Comparison of ENCODE assay signal across 8 cellular contexts in genomic region chr3:49415931-49416601, GRCh38. TPM values are rescaled to one million over a fixed set of nuclear protein-coding genes. Genes with fewer than 3 reads are reported as not detected.
DNase-seq lines count a peak whose midpoint lies in the region; ATAC-seq, FAIRE-seq and TF ChIP-seq lines count a peak whose summit lies in the region.

No MANE protein-coding gene starts in this region.

- BruUV-seq in GM12878 (replicated peaks; lab: Mats Ljungman, UMichigan): no TSS peak

- no peak for TF ChIP-seq RAD21 in GM12878 (IDR thresholded peaks at IDR 0.05; ENCODE audit: insufficient read depth, low read depth, low read length)

- RAD21 ChIA-PET in GM12878 (lab: Charles Lee; ENCODE audit: unreplicated experiment): interaction anchor here (0.9 to 3.3 kb wide), 13 partner anchors 13 to 114 kb away, joined by 3 to 35 read pairs (median 4); partner anchors contain the start of genes NICN1 and USP4

- H4K20me1 ChIP-seq in GM12878 (ENCODE audit: control insufficient read depth, insufficient read depth): no peaks in the 10 kb centered on the region

- TF ChIP-seq EP300 in GM12878 (IDR thresholded peaks at IDR 0.05; ENCODE audit: borderline replicate concordance in 1 of 2, control insufficient read depth in 1 of 2, low read depth in 2 of 2, low read length in 2 of 2): no peak

- H3K27ac ChIP-seq in GM12878 (ENCODE audit: control insufficient read depth, insufficient read depth): peak overlapping the region; percentile 78

- H3K9me3 ChIP-seq in GM12878 (replicated peaks; ENCODE audit: control insufficient read depth, insufficient read depth, low read length) (no peaks in the 10 kb centered on the region; the same call in 2 of the 3 replicates), BE2C (no peaks in the 10 kb centered on the region)

- TF ChIP-seq CTCF in GM13976 (IDR thresholded peaks at IDR 0.05; ENCODE audit: borderline replicate concordance, control extremely low read depth, extremely low read depth, insufficient read depth, missing control alignments) (no peak), GM12878 (IDR thresholded peaks at IDR 0.05 in 2 of 3, conservative IDR thresholded peaks at IDR 0.05 in 1 of 3; ENCODE audit: control insufficient read depth in 2 of 3, extremely low read depth in 1 of 3, insufficient read depth in 1 of 3, low read depth in 3 of 3, low read length in 3 of 3) (no peak), BE2C (IDR thresholded peaks at IDR 0.05; ENCODE audit: low read depth, low read length) (no peak)

- H3K36me3 ChIP-seq in GM12878 (ENCODE audit: control insufficient read depth in 2 of 2, insufficient read depth in 2 of 2, low read length in 1 of 2) (peaks cover 2 to 11% of the 10 kb centered on the region in 2 experiments; a peak in 3 of 4 replicates), BE2C (no peaks in the 10 kb centered on the region)

- peak; percentile 63 for ATAC-seq in GM12878
- ATAC-seq in HG03097 (IDR thresholded peaks at IDR 0.05; ENCODE audit: low FRiP score, unreplicated experiment): no peak

- H3K4me3 ChIP-seq in GM12878 (peak overlapping the region; percentile 2; the same call in 1 of the 2 replicates), BE2C (ENCODE audit: low read depth, low read length) (no peak overlapping the region)

- H2AFZ ChIP-seq in GM12878 (ENCODE audit: control insufficient read depth, low read depth, low read length): peak overlapping the region; percentile 22; the same call in 1 of the 2 replicates

- 0% methylated on average over 4 of the region's 4 CpGs for WGBS in GM12878 (ENCODE audit: insufficient coverage, insufficient replicate concordance, low lambda C conversion rate, missing lambda C conversion rate)

- H3K79me2 ChIP-seq in GM12878 (ENCODE audit: control insufficient read depth, insufficient read depth, low read length): peaks cover 31% of the 10 kb centered on the region

- intact Hi-C loops in GM12878 (cut with micrococcal nuclease; ENCODE audit: unreplicated experiment): loop anchor here (1.0 to 10.0 kb wide), 2 partner anchors 33 to 321 kb away; partner anchors contain the start of gene QRICH1

- FAIRE-seq in GM12878 (lab: Jason Lieb, UNC): peak; percentile 35

- H3K27me3 ChIP-seq in GM12878 (replicated peaks in 1 of 2; ENCODE audit: control insufficient read depth in 2 of 2, insufficient read depth in 2 of 2, low read length in 1 of 2) (no peaks in the 10 kb centered on the region), BE2C (no peaks in the 10 kb centered on the region)

- H3K4me2 ChIP-seq in GM12878 (ENCODE audit: control insufficient read depth, insufficient read depth): peak overlapping the region; percentile 70

- DNase-seq in GM13976 (ENCODE audit: low spot score) (peak; percentile 60), T-helper 2 cell (peak; percentile 24 to 93 (median 60)), GM12878 (ENCODE audit: low read depth, low spot score) (peak; percentile 57), BE2C (no peak), DMS53 (lab: John Stamatoyannopoulos, UW) (no peak), A172 (ENCODE audit: low spot score) (no peak)
- DNase-seq in stimulated activated CD4-positive, alpha-beta T cell treated with anti-CD3 and anti-CD28 coated beads, Interleukin-12 subunit alpha, Interleukin-12 subunit beta, amount 100 ng/mL, for 48 hours (ENCODE audit: low read depth in 2 of 3, low spot score in 1 of 3): peak in 2 of 3 donors; percentile 46 to 53

- POLR2A ChIA-PET in GM12878 (lab: Charles Lee): interaction anchor here (0.8 to 6.6 kb wide), 10 partner anchors 13 to 76 kb away, joined by 3 to 36 read pairs (median 5); partner anchors contain the start of genes NICN1 and USP4

- H3K4me1 ChIP-seq in GM12878 (ENCODE audit: control insufficient read depth, insufficient read depth, low read length) (peaks cover 33% of the 10 kb centered on the region), BE2C (no peaks in the 10 kb centered on the region; the same call in 1 of the 2 replicates)

- in situ Hi-C loops in GM13976 (cut with MboI; ENCODE audit: low sequenced_read_pairs, unreplicated experiment): no loop called here
- in situ Hi-C loops in GM12878 (cut with MboI): no loop called here

- SMC1A ChIA-PET in GM12878 (lab: Charles Lee; ENCODE audit: uncharacterized antibody, unreplicated experiment): interaction anchor here (0.9 to 5.2 kb wide), 8 partner anchors 10 to 76 kb away, joined by 3 to 37 read pairs (median 4); partner anchors contain the start of gene USP4

- no peak for TF ChIP-seq POLR2A in GM12878 (IDR thresholded peaks at IDR 0.05; ENCODE audit: low read depth, low read length)

- H3K9ac ChIP-seq in GM12878 (ENCODE audit: control insufficient read depth, insufficient read depth, low read length): peak overlapping the region; percentile 5; the same call in 1 of the 2 replicates

- CTCF ChIA-PET in GM12878 (lab: Yijun Ruan, JAX): interaction anchor here (0.6 to 4.1 kb wide), 14 partner anchors 10 to 255 kb away, joined by 3 to 48 read pairs (median 4); partner anchors contain the start of genes NICN1 and USP4

RNA-seq across cellular contexts. Expression of gene TCTA, which starts 3.8 kb away (rescaled TPM):
- total RNA-seq in GM12878 (2013; cell fraction: nucleolus; rRNA removed): 34.8 and 38.6 TPM in 2 replicates
- total RNA-seq in GM12878 (2014; rRNA removed) (17.3 and 17.7 TPM in 2 replicates), GM12878 (2014; rRNA removed; fragmentation: Illumina TruSeq; extraction: Trizol) (12.7 and 13.7 TPM in 2 replicates), GM12878 (2021) (17.7 and 18.3 TPM in 2 replicates)
- 12.8 TPM for polyA plus RNA-seq in GM12878 (2011; ENCODE audit: low read depth)
- polyA plus RNA-seq in GM12878 (2011; rRNA removed) (11.6 and 18.2 TPM in 2 replicates), GM12878 (2014; fragmentation: Illumina TruSeq; extraction: Trizol) (27.6 and 30.5 TPM in 2 replicates), GM12878 (2014; fragmentation: Nextera tagmentation; extraction: Ambion mirVana) (1 to 10 TPM; 6.5 to 7.1 TPM), GM12878 (2014; rRNA removed) (22.4 and 25.5 TPM in 2 replicates), GM12878 (2016; fragmentation: Nextera tagmentation; extraction: Ambion mirVana) (10 to 100 TPM; 27.6 to 27.9 TPM)
- 25.0 and 27.8 TPM in 2 replicates for polyA plus RNA-seq in GM12878 (2011; cell fraction: cytosol; rRNA removed)
- polyA plus RNA-seq in GM12878 (2011; cell fraction: nucleus; rRNA removed): 9.3 and 9.7 TPM in 2 replicates
- polyA plus RNA-seq in GM12878 (2012): 13.8 and 18.9 TPM in 2 replicates
- 19.4 and 27.8 TPM in 2 replicates for polyA minus RNA-seq in GM12878 (2011; rRNA and poly(A)+ RNA removed)
- 6.1 and 8.2 TPM in 2 replicates for polyA minus RNA-seq in GM12878 (2011; cell fraction: cytosol; rRNA and poly(A)+ RNA removed)
- 12.0 and 24.1 TPM in 2 replicates for polyA minus RNA-seq in GM12878 (2011; cell fraction: nucleus; rRNA and poly(A)+ RNA removed)
- polyA plus RNA-seq in BE2C (2012; ENCODE audit: insufficient read depth, insufficient read length, low read depth): 26.8 TPM
- 45.8 and 58.0 TPM in 2 replicates for total RNA-seq in A172 (2014; rRNA removed; shearing (Covaris generic))

RNA-seq across cellular contexts. Expression of gene RHOA, which starts 4.3 kb away (rescaled TPM):
- 56.0 and 62.2 TPM in 2 replicates for total RNA-seq in GM12878 (2013; cell fraction: nucleolus; rRNA removed)
- total RNA-seq in GM12878 (2014; rRNA removed) (246 and 269 TPM in 2 replicates), GM12878 (2014; rRNA removed; fragmentation: Illumina TruSeq; extraction: Trizol) (414 and 415 TPM in 2 replicates), GM12878 (2021) (463 and 474 TPM in 2 replicates)
- polyA plus RNA-seq in GM12878 (2011; ENCODE audit: low read depth): 370 TPM
- polyA plus RNA-seq in GM12878 (2011; rRNA removed) (265 and 285 TPM in 2 replicates), GM12878 (2014; fragmentation: Illumina TruSeq; extraction: Trizol) (568 and 674 TPM in 2 replicates), GM12878 (2014; fragmentation: Nextera tagmentation; extraction: Ambion mirVana) (1,000 to 10,000 TPM in 1 of 2 experiments, 100 to 1,000 TPM in 1; 696 to 1,049 TPM), GM12878 (2014; rRNA removed) (332 and 351 TPM in 2 replicates), GM12878 (2016; fragmentation: Nextera tagmentation; extraction: Ambion mirVana) (100 to 1,000 TPM; 683 to 684 TPM)
- 340 and 373 TPM in 2 replicates for polyA plus RNA-seq in GM12878 (2011; cell fraction: cytosol; rRNA removed)
- 212 and 231 TPM in 2 replicates for polyA plus RNA-seq in GM12878 (2011; cell fraction: nucleus; rRNA removed)
- 407 and 450 TPM in 2 replicates for polyA plus RNA-seq in GM12878 (2012)
- 265 and 343 TPM in 2 replicates for polyA minus RNA-seq in GM12878 (2011; rRNA and poly(A)+ RNA removed)
- polyA minus RNA-seq in GM12878 (2011; cell fraction: cytosol; rRNA and poly(A)+ RNA removed): 183 and 242 TPM in 2 replicates
- polyA minus RNA-seq in GM12878 (2011; cell fraction: nucleus; rRNA and poly(A)+ RNA removed): 51.5 and 60.5 TPM in 2 replicates
- polyA plus RNA-seq in BE2C (2012; ENCODE audit: insufficient read depth, insufficient read length, low read depth): 311 TPM
- 612 and 632 TPM in 2 replicates for total RNA-seq in A172 (2014; rRNA removed; shearing (Covaris generic))

RNA-seq across cellular contexts. Expression of gene AMT, which starts 6.2 kb away (rescaled TPM):
- total RNA-seq in GM12878 (2013; cell fraction: nucleolus; rRNA removed): 4.6 and 5.3 TPM in 2 replicates
- total RNA-seq in GM12878 (2014; rRNA removed): 0.45 and 0.54 TPM in 2 replicates
- 0.41 and 0.76 TPM in 2 replicates for total RNA-seq in GM12878 (2014; rRNA removed; fragmentation: Illumina TruSeq; extraction: Trizol)
- total RNA-seq in GM12878 (2021): 2.4 and 3.8 TPM in 2 replicates
- 8.1 TPM for polyA plus RNA-seq in GM12878 (2011; ENCODE audit: low read depth)
- 4.5 and 7.2 TPM in 2 replicates for polyA plus RNA-seq in GM12878 (2011; rRNA removed)
- 3.0 and 4.0 TPM in 2 replicates for polyA plus RNA-seq in GM12878 (2011; cell fraction: cytosol; rRNA removed)
- polyA plus RNA-seq in GM12878 (2011; cell fraction: nucleus; rRNA removed): 75.3 and 115 TPM in 2 replicates
- 8.2 and 8.3 TPM in 2 replicates for polyA plus RNA-seq in GM12878 (2012)
- 3.3 and 4.6 TPM in 2 replicates for polyA plus RNA-seq in GM12878 (2014; fragmentation: Illumina TruSeq; extraction: Trizol)
- 1 to 10 TPM; 1.0 to 4.6 TPM for polyA plus RNA-seq in GM12878 (2014; fragmentation: Nextera tagmentation; extraction: Ambion mirVana)
- polyA plus RNA-seq in GM12878 (2014; rRNA removed): 2.4 and 3.6 TPM in 2 replicates
- 1 to 10 TPM; 1.6 to 2.8 TPM for polyA plus RNA-seq in GM12878 (2016; fragmentation: Nextera tagmentation; extraction: Ambion mirVana)
- 2.2 and 2.6 TPM in 2 replicates for polyA minus RNA-seq in GM12878 (2011; rRNA and poly(A)+ RNA removed)
- not detected in 2 replicates for polyA minus RNA-seq in GM12878 (2011; cell fraction: cytosol; rRNA and poly(A)+ RNA removed)
- polyA minus RNA-seq in GM12878 (2011; cell fraction: nucleus; rRNA and poly(A)+ RNA removed): 4.2 and 5.4 TPM in 2 replicates
- 2.0 TPM for polyA plus RNA-seq in BE2C (2012; ENCODE audit: insufficient read depth, insufficient read length, low read depth)
- 0.93 and 1.8 TPM in 2 replicates for total RNA-seq in A172 (2014; rRNA removed; shearing (Covaris generic))

RNA-seq across cellular contexts. Expression of gene NICN1, which starts 13.1 kb away (rescaled TPM):
- total RNA-seq in GM12878 (2013; cell fraction: nucleolus; rRNA removed): 21.9 and 32.0 TPM in 2 replicates
- 9.1 and 9.8 TPM in 2 replicates for total RNA-seq in GM12878 (2014; rRNA removed)
- 5.9 TPM in 2 replicates for total RNA-seq in GM12878 (2014; rRNA removed; fragmentation: Illumina TruSeq; extraction: Trizol)
- total RNA-seq in GM12878 (2021): 17.8 and 19.0 TPM in 2 replicates
- 13.1 TPM for polyA plus RNA-seq in GM12878 (2011; ENCODE audit: low read depth)
- 8.5 and 19.0 TPM in 2 replicates for polyA plus RNA-seq in GM12878 (2011; rRNA removed)
- 20.9 and 21.1 TPM in 2 replicates for polyA plus RNA-seq in GM12878 (2011; cell fraction: cytosol; rRNA removed)
- 207 and 264 TPM in 2 replicates for polyA plus RNA-seq in GM12878 (2011; cell fraction: nucleus; rRNA removed)
- 14.8 and 17.4 TPM in 2 replicates for polyA plus RNA-seq in GM12878 (2012)
- polyA plus RNA-seq in GM12878 (2014; fragmentation: Illumina TruSeq; extraction: Trizol): 10.6 and 14.2 TPM in 2 replicates
- 10 to 100 TPM; 12.5 to 16.2 TPM for polyA plus RNA-seq in GM12878 (2014; fragmentation: Nextera tagmentation; extraction: Ambion mirVana)
- 17.3 and 20.0 TPM in 2 replicates for polyA plus RNA-seq in GM12878 (2014; rRNA removed)
- 10 to 100 TPM; 14.1 to 17.9 TPM for polyA plus RNA-seq in GM12878 (2016; fragmentation: Nextera tagmentation; extraction: Ambion mirVana)
- 23.4 and 33.1 TPM in 2 replicates for polyA minus RNA-seq in GM12878 (2011; rRNA and poly(A)+ RNA removed)
- 6.0 and 8.8 TPM in 2 replicates for polyA minus RNA-seq in GM12878 (2011; cell fraction: cytosol; rRNA and poly(A)+ RNA removed)
- 8.2 and 9.1 TPM in 2 replicates for polyA minus RNA-seq in GM12878 (2011; cell fraction: nucleus; rRNA and poly(A)+ RNA removed)
- 1.9 TPM for polyA plus RNA-seq in BE2C (2012; ENCODE audit: insufficient read depth, insufficient read length, low read depth)
- 9.5 and 18.8 TPM in 2 replicates for total RNA-seq in A172 (2014; rRNA removed; shearing (Covaris generic))

RNA-seq across cellular contexts. Expression of gene DAG1, which starts 54.0 kb away (rescaled TPM):
- 17.6 and 19.7 TPM in 2 replicates for total RNA-seq in GM12878 (2013; cell fraction: nucleolus; rRNA removed)
- 12.3 and 14.1 TPM in 2 replicates for total RNA-seq in GM12878 (2014; rRNA removed)
- 5.4 TPM in 2 replicates for total RNA-seq in GM12878 (2014; rRNA removed; fragmentation: Illumina TruSeq; extraction: Trizol)
- total RNA-seq in GM12878 (2021): 16.3 and 16.9 TPM in 2 replicates
- 2.3 TPM for polyA plus RNA-seq in GM12878 (2011; ENCODE audit: low read depth)
- 2.7 and 8.2 TPM in 2 replicates for polyA plus RNA-seq in GM12878 (2011; rRNA removed)
- polyA plus RNA-seq in GM12878 (2011; cell fraction: cytosol; rRNA removed): 5.7 and 5.9 TPM in 2 replicates
- polyA plus RNA-seq in GM12878 (2011; cell fraction: nucleus; rRNA removed): 7.0 TPM in 2 replicates
- polyA plus RNA-seq in GM12878 (2012): 4.2 and 5.2 TPM in 2 replicates
- polyA plus RNA-seq in GM12878 (2014; fragmentation: Illumina TruSeq; extraction: Trizol): 6.5 and 10.2 TPM in 2 replicates
- polyA plus RNA-seq in GM12878 (2014; fragmentation: Nextera tagmentation; extraction: Ambion mirVana): under 1 TPM; 0.33 to 0.37 TPM
- polyA plus RNA-seq in GM12878 (2014; rRNA removed): 8.7 and 10.2 TPM in 2 replicates
- 10 to 100 TPM in 1 of 2 experiments, 1 to 10 TPM in 1; 9.6 to 10.1 TPM for polyA plus RNA-seq in GM12878 (2016; fragmentation: Nextera tagmentation; extraction: Ambion mirVana)
- 12.6 and 13.7 TPM in 2 replicates for polyA minus RNA-seq in GM12878 (2011; rRNA and poly(A)+ RNA removed)
- polyA minus RNA-seq in GM12878 (2011; cell fraction: cytosol; rRNA and poly(A)+ RNA removed): 5.5 and 8.2 TPM in 2 replicates
- polyA minus RNA-seq in GM12878 (2011; cell fraction: nucleus; rRNA and poly(A)+ RNA removed): 2.3 and 6.0 TPM in 2 replicates
- 31.4 TPM for polyA plus RNA-seq in BE2C (2012; ENCODE audit: insufficient read depth, insufficient read length, low read depth)
- total RNA-seq in A172 (2014; rRNA removed; shearing (Covaris generic)): 132 and 135 TPM in 2 replicates

Comparison
In these comparisons a context has a peak if more than half of its experiments do, and no peak if none do; other contexts are left out.
1. DNase-seq: peak in GM13976 (single experiment), T-helper 2 cell (5 of 5), GM12878 (single experiment) and stimulated activated CD4-positive, alpha-beta T cell treated with anti-CD3 and anti-CD28 coated beads, Interleukin-12 subunit alpha, Interleukin-12 subunit beta, amount 100 ng/mL, for 48 hours (2 of 3); none in BE2C (single experiment), DMS53 (single experiment) and A172 (single experiment).